8 cellular contexts compared by ENCODE assay signal in the genomic region with DNA sequence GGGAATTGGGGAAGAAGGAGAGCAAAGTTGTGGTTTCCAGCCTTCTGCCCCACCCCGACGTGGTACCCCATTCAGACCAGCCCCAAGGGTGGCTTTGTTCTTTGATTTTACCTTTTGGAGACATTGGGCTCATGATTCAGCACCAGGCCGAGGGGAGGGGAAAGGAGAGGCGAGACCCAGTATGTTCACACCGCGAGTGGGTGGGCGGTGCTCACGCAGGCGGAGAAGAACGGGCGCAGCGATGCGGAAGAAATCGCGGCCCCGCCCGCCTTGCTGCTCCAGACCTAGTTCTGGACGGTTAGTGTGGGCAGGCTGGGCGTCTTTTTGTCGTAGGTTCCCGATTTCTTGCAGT. TPM values are rescaled to one million over a fixed set of nuclear protein-coding genes. Genes with fewer than 3 reads are reported as not detected.
A peak's percentile ranks its signal among the peaks of the same experiment; 100 is the strongest.
DNase-seq lines count a peak whose midpoint lies in the region; ATAC-seq and TF ChIP-seq lines count a peak whose summit lies in the region.

No MANE protein-coding gene starts in this region.

- WGBS in urinary bladder: under 1% methylated on average over 21 of the region's 21 CpGs

- H2AFZ ChIP-seq in Loucy (ENCODE audit: low read length): peak overlapping the region; percentile 92

- H3K4me2 ChIP-seq in Loucy (ENCODE audit: low read depth, low read length, poor library complexity, severe bottlenecking): peak overlapping the region; percentile 89

- no peak for TF ChIP-seq CTCF in Loucy (conservative IDR thresholded peaks at IDR 0.05; ENCODE audit: low read length)

- H3K4me1 ChIP-seq in Loucy (ENCODE audit: insufficient read depth, low read length, poor library complexity, severe bottlenecking) (peaks cover 24% of the 10 kb centered on the region), urinary bladder (ENCODE audit: insufficient read depth) (no peaks in the 10 kb centered on the region)

- H3K27me3 ChIP-seq in Loucy (ENCODE audit: insufficient read depth, low read length, poor library complexity, severe bottlenecking): no peaks in the 10 kb centered on the region

- peaks cover 14% of the 10 kb centered on the region for H3K79me2 ChIP-seq in Loucy (ENCODE audit: insufficient read depth, low read length)

- no peaks in the 10 kb centered on the region for H4K20me1 ChIP-seq in Loucy (ENCODE audit: insufficient read depth, low read length, poor library complexity, severe bottlenecking)

- H3F3A ChIP-seq in Loucy (ENCODE audit: low read depth): no peaks in the 10 kb centered on the region

- H3K36me3 ChIP-seq in Loucy (ENCODE audit: insufficient read depth, low read length) (no peaks in the 10 kb centered on the region), urinary bladder (ENCODE audit: insufficient read depth) (no peaks in the 10 kb centered on the region)

- H3K4me3 ChIP-seq in Loucy (ENCODE audit: low read length, poor library complexity, severe bottlenecking): peak overlapping the region; percentile 86
- H3K4me3 ChIP-seq in urinary bladder (ENCODE audit: low read depth, low read length): peak overlapping the region; percentile 70

- peak overlapping the region; percentile 81 for H3K9ac ChIP-seq in Loucy (ENCODE audit: low read depth, low read length, poor library complexity, severe bottlenecking)

- no peaks in the 10 kb centered on the region for H3K9me3 ChIP-seq in Loucy (ENCODE audit: insufficient read depth, low read depth, low read length)

- H3K27ac ChIP-seq in urinary bladder (ENCODE audit: low read depth): peak overlapping the region; percentile 62

- H3K9me2 ChIP-seq in Loucy (replicated peaks; ENCODE audit: low read depth, low read length): no peaks in the 10 kb centered on the region

- DNase-seq in DMS79 (lab: John Stamatoyannopoulos, UW) (peak; percentile 85), amniotic epithelial cell (ENCODE audit: low read depth) (peak; percentile 73), left ventricle myocardium superior (peak; percentile 91), posterior vena cava (ENCODE audit: low spot score) (peak; percentile 96)

- intact Hi-C loops in left ventricle myocardium superior (cut with micrococcal nuclease): no loop called here
- intact Hi-C loops in posterior vena cava (cut with DNase I): no loop called here

- ATAC-seq in SK-N-SH treated with all-trans-retinoic acid at 6 μM for 48 hours: peak; percentile 80
- ATAC-seq in left ventricle myocardium superior: peak; percentile 92
- ATAC-seq in GM21526 (IDR thresholded peaks at IDR 0.05; ENCODE audit: low FRiP score, unreplicated experiment): no peak

TF ChIP-seq in SK-N-SH treated with all-trans-retinoic acid at 6 μM for 48 hours, 23 proteins besides CTCF, POLR2A, EP300 and RAD21:
- TF ChIP-seq ZNF565 (CRISPR knock-in tag; conservative IDR thresholded peaks at IDR 0.05; ENCODE audit: low read depth): no peak
- TF ChIP-seq, protein P1, sequence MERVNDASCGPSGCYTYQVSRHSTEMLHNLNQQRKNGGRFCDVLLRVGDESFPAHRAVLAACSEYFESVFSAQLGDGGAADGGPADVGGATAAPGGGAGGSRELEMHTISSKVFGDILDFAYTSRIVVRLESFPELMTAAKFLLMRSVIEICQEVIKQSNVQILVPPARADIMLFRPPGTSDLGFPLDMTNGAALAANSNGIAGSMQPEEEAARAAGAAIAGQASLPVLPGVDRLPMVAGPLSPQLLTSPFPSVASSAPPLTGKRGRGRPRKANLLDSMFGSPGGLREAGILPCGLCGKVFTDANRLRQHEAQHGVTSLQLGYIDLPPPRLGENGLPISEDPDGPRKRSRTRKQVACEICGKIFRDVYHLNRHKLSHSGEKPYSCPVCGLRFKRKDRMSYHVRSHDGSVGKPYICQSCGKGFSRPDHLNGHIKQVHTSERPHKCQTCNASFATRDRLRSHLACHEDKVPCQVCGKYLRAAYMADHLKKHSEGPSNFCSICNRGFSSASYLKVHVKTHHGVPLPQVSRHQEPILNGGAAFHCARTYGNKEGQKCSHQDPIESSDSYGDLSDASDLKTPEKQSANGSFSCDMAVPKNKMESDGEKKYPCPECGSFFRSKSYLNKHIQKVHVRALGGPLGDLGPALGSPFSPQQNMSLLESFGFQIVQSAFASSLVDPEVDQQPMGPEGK (CRISPR knock-in tag; IDR thresholded peaks at IDR 0.05; ENCODE audit: borderline replicate concordance): no peak

RNA-seq across cellular contexts. Expression of a gene that starts 1.0 kb away (rescaled TPM):
- total RNA-seq in left ventricle myocardium superior: 1.0 TPM
- total RNA-seq in posterior vena cava: 10 to 100 TPM; 13.3 to 16.0 TPM
- 18.6 TPM for total RNA-seq in urinary bladder
- polyA plus RNA-seq in urinary bladder: 15.0 TPM

RNA-seq across cellular contexts. Expression of a gene that starts 28.5 kb away (rescaled TPM):
- 16.3 TPM for total RNA-seq in left ventricle myocardium superior
- 10 to 100 TPM; 44.9 to 48.4 TPM for total RNA-seq in posterior vena cava
- total RNA-seq in urinary bladder: 145 TPM
- 35.2 TPM for polyA plus RNA-seq in urinary bladder
